Comparison of ENCODE assay signal across 17 cellular contexts in genomic region chr7:64626083-64626469, GRCh38. TPM values are rescaled to one million over a fixed set of nuclear protein-coding genes. Genes with fewer than 3 reads are reported as not detected.
A peak's percentile ranks its signal among the peaks of the same experiment; 100 is the strongest.
DNase-seq lines count a peak whose midpoint lies in the region; ATAC-seq, FAIRE-seq and TF ChIP-seq lines count a peak whose summit lies in the region.
"Had no signal": no experiment of that assay in that cellular context is flagged by ENCODE, and none has a peak within 500 bp of the region (broad histone marks: within the 10 kb centered on the region; RNA-seq: fewer than 3 reads in every experiment).

No MANE protein-coding gene starts in this region.

- TF ChIP-seq POLR2A in GM12891 (IDR thresholded peaks at IDR 0.05; ENCODE audit: low read depth, low read length): no peak

- ATAC-seq in activated naive CD8-positive, alpha-beta T cell treated with anti-CD3 and anti-CD28 coated beads, Interleukin-2, amount 50 U/mL, for 24 hours: peak; percentile 66
- peak; percentile 71 for ATAC-seq in HG02610 (IDR thresholded peaks at IDR 0.05; ENCODE audit: unreplicated experiment)

- H3K9me3 Mint-ChIP-seq in activated naive CD8-positive, alpha-beta T cell treated with anti-CD3 and anti-CD28 coated beads, Interleukin-2, amount 50 U/mL, for 24 hours: peaks cover 7% of the 10 kb centered on the region
- H3K9me3 Mint-ChIP-seq in activated naive CD8-positive, alpha-beta T cell treated with anti-CD3 and anti-CD28 coated beads for 36 hours: peaks cover 3% of the 10 kb centered on the region
- H3K9me3 Mint-ChIP-seq: CD8-positive, alpha-beta memory T cell had no signal

- no peaks in the 10 kb centered on the region for H3K79me2 ChIP-seq in mammary epithelial cell (ENCODE audit: insufficient read depth, low read length)

- H3K9me3 ChIP-seq in mammary epithelial cell (replicated peaks; ENCODE audit: insufficient read depth, low read length): peaks cover 5% of the 10 kb centered on the region
- H3K9me3 ChIP-seq: SJCRH30 had no signal

- no peak for TF ChIP-seq CTCF in mammary epithelial cell (conservative IDR thresholded peaks at IDR 0.05 in 1 of 2, IDR thresholded peaks at IDR 0.05 in 1 of 2; ENCODE audit: extremely low read depth in 1 of 2, insufficient read depth in 1 of 2, low read depth in 1 of 2, low read length in 2 of 2)

- intact Hi-C loops in mammary epithelial cell (cut with micrococcal nuclease): no loop called here

- FAIRE-seq in GM12891 (lab: Jason Lieb, UNC): no peak
- FAIRE-seq: H54, HTR-8/SVneo had no signal

- H3K27ac ChIP-seq in mammary epithelial cell (ENCODE audit: insufficient read depth, low read depth, low read length): no peak overlapping the region
- H3K27ac ChIP-seq: BLaER1, RWPE1, SJCRH30 had no signal

- no peak overlapping the region for H3K4me3 Mint-ChIP-seq in activated naive CD8-positive, alpha-beta T cell treated with anti-CD3 and anti-CD28 coated beads, Interleukin-2, amount 50 U/mL, for 24 hours
- H3K4me3 Mint-ChIP-seq in activated naive CD8-positive, alpha-beta T cell treated with anti-CD3 and anti-CD28 coated beads for 36 hours: no peak overlapping the region
- H3K4me3 Mint-ChIP-seq: CD8-positive, alpha-beta memory T cell had no signal

- no peaks in the 10 kb centered on the region for H3K27me3 Mint-ChIP-seq in activated naive CD8-positive, alpha-beta T cell treated with anti-CD3 and anti-CD28 coated beads, Interleukin-2, amount 50 U/mL, for 24 hours
- H3K27me3 Mint-ChIP-seq in activated naive CD8-positive, alpha-beta T cell treated with anti-CD3 and anti-CD28 coated beads for 36 hours: no peaks in the 10 kb centered on the region

- H3K4me1 Mint-ChIP-seq in activated naive CD8-positive, alpha-beta T cell treated with anti-CD3 and anti-CD28 coated beads, Interleukin-2, amount 50 U/mL, for 24 hours: peaks cover 3% of the 10 kb centered on the region
- no peaks in the 10 kb centered on the region for H3K4me1 Mint-ChIP-seq in activated naive CD8-positive, alpha-beta T cell treated with anti-CD3 and anti-CD28 coated beads for 36 hours
- H3K4me1 Mint-ChIP-seq: CD8-positive, alpha-beta memory T cell had no signal

- no peaks in the 10 kb centered on the region for H3K4me1 ChIP-seq in mammary epithelial cell (ENCODE audit: insufficient read depth, low read length)
- H3K4me1 ChIP-seq: BLaER1, SJCRH30 had no signal

- no peaks in the 10 kb centered on the region for H4K20me1 ChIP-seq in mammary epithelial cell (ENCODE audit: insufficient read depth, low read length)
- H4K20me1 ChIP-seq: BLaER1 had no signal

- H3K9ac ChIP-seq in mammary epithelial cell (ENCODE audit: insufficient read depth, low read length): no peak overlapping the region
- H3K9ac ChIP-seq: BLaER1 had no signal

- H2AFZ ChIP-seq in mammary epithelial cell (ENCODE audit: low read depth, low read length): no peak overlapping the region

- no peaks in the 10 kb centered on the region for H3K36me3 Mint-ChIP-seq in activated naive CD8-positive, alpha-beta T cell treated with anti-CD3 and anti-CD28 coated beads, Interleukin-2, amount 50 U/mL, for 24 hours (ENCODE audit: low read depth)
- no peaks in the 10 kb centered on the region for H3K36me3 Mint-ChIP-seq in activated naive CD8-positive, alpha-beta T cell treated with anti-CD3 and anti-CD28 coated beads for 36 hours
- H3K36me3 Mint-ChIP-seq: CD8-positive, alpha-beta memory T cell had no signal

- WGBS in mammary epithelial cell (ENCODE audit: low coverage, missing lambda C conversion rate): 15% methylated on average over 5 of the region's 5 CpGs

- in situ Hi-C loops in mammary epithelial cell (cut with MboI; ENCODE audit: low sequenced_read_pairs in 2 of 2): no loop called here

- H3K4me3 ChIP-seq in mammary epithelial cell (replicated peaks in 1 of 3; ENCODE audit: insufficient read depth in 1 of 3, low read depth in 2 of 3, low read length in 3 of 3): no peak overlapping the region
- H3K4me3 ChIP-seq: BLaER1, SJCRH30 had no signal

- CTCF ChIA-PET in mammary epithelial cell (lab: Charles Lee; ENCODE audit: low non-redundant PET): interaction anchor here (0.6 kb wide), 1 partner anchor 358 kb away, joined by 4 read pairs; no protein-coding TSS in a partner anchor

- DNase-seq in activated naive CD8-positive, alpha-beta T cell treated with anti-CD3 and anti-CD28 coated beads, Interleukin-2, amount 50 U/mL, for 24 hours: no peak
- no peak for DNase-seq in activated naive CD8-positive, alpha-beta T cell treated with anti-CD3 and anti-CD28 coated beads for 36 hours
- DNase-seq in mammary epithelial cell (peak; percentile 76), HuH-7.5 (ENCODE audit: low spot score) (no peak), GM12891 (ENCODE audit: insufficient read length, low spot score) (no peak)
- no peak for DNase-seq in activated CD8-positive, alpha-beta memory T cell treated with anti-CD3 and anti-CD28 coated beads, Interleukin-2, amount 50 U/mL, for 48 hours
- DNase-seq: CD8-positive, alpha-beta memory T cell; DND-41; GDM1; NCI-H146; NCI-H226; SJCRH30 had no signal

- H3K27ac Mint-ChIP-seq in activated naive CD8-positive, alpha-beta T cell treated with anti-CD3 and anti-CD28 coated beads, Interleukin-2, amount 50 U/mL, for 24 hours: no peak overlapping the region
- H3K27ac Mint-ChIP-seq in activated naive CD8-positive, alpha-beta T cell treated with anti-CD3 and anti-CD28 coated beads for 36 hours: no peak overlapping the region
- H3K27ac Mint-ChIP-seq: CD8-positive, alpha-beta memory T cell had no signal

- no peaks in the 10 kb centered on the region for H3K27me3 ChIP-seq in mammary epithelial cell (ENCODE audit: insufficient read depth, low read length)
- H3K27me3 ChIP-seq: BLaER1, SJCRH30 had no signal

- no peaks in the 10 kb centered on the region for H3K36me3 ChIP-seq in mammary epithelial cell (ENCODE audit: insufficient read depth, low read length)
- H3K36me3 ChIP-seq: BLaER1, SJCRH30 had no signal

- dilution Hi-C loops in mammary epithelial cell (cut with HindIII; ENCODE audit: low sequenced_read_pairs): no loop called here

- no peak overlapping the region for H3K4me2 ChIP-seq in mammary epithelial cell (ENCODE audit: insufficient read depth, low read depth, low read length)
- H3K4me2 ChIP-seq: BLaER1 had no signal

- no TSS peak for BruUV-seq in mammary epithelial cell (replicated peaks; lab: Mats Ljungman, UMichigan)

TF ChIP-seq in GM12891, 5 proteins besides CTCF, POLR2A, EP300 and RAD21:
- TF ChIP-seq PAX5 (IDR thresholded peaks at IDR 0.05; ENCODE audit: insufficient read depth, low read length, severe bottlenecking): no peak
- TF ChIP-seq SPI1 (IDR thresholded peaks at IDR 0.05; ENCODE audit: low read depth, low read length): no peak
- no peak for TF ChIP-seq TAF1 (IDR thresholded peaks at IDR 0.05; ENCODE audit: low read depth, low read length)
- TF ChIP-seq POU2F2 (IDR thresholded peaks at IDR 0.05; ENCODE audit: low read depth, low read length): no peak
- TF ChIP-seq POLR2AphosphoS5 (IDR thresholded peaks at IDR 0.05; ENCODE audit: low read depth, low read length): no peak

RNA-seq across cellular contexts. Expression of gene ZNF107, which starts 39.9 kb away (rescaled TPM):
- total RNA-seq in activated naive CD8-positive, alpha-beta T cell treated with anti-CD3 and anti-CD28 coated beads for 36 hours: 10 to 100 TPM; 17.3 to 17.5 TPM
- 1 to 10 TPM; 5.3 to 6.4 TPM for total RNA-seq in mammary epithelial cell
- 2.0 TPM for polyA plus RNA-seq in mammary epithelial cell
- 19.0 TPM for polyA minus RNA-seq in mammary epithelial cell
- polyA plus RNA-seq in GM12891 (2012; ENCODE audit: low read depth, missing spikeins): 7.5 TPM
